In the genomic region with DNA sequence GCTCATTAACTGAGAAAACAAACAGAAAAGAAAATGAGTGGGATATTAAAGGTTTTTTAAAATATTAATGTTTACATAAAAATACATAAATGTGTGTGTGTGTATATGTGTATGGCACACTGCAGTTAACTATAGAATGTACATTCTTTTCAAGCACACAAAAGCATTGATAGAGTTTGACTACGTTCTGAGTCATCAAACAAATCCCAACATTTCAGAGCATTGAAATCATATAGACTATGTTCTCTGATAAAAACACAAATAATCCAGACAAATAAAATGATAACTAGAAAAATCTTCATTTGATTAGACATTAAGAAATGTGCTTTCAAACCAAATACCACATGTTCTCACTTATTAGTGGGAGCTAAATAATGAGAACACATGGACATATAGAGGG, we compare ENCODE assay signal across 10 cellular contexts.
"Had no signal": no experiment of that assay in that cellular context is flagged by ENCODE, and none has a peak within 500 bp of the region (broad histone marks: within the 10 kb centered on the region; RNA-seq: fewer than 3 reads in every experiment).

No MANE protein-coding gene starts in this region.

- H3K4me3 ChIP-seq: GM23248, HAP-1 had no signal

- DNase-seq: GM23248, GOT3, H7, HFFc6, KBM-7 had no signal

- H2AFZ ChIP-seq: GM23248 had no signal

- ATAC-seq: HCT116, HepG2 had no signal

- H3K4me3 Mint-ChIP-seq: HFFc6, IgD-negative memory B cell had no signal

- H3K27ac Mint-ChIP-seq: HFFc6, IgD-negative memory B cell had no signal

- H3K9me3 ChIP-seq: HAP-1 had no signal

- H3K9ac ChIP-seq: GM23248 had no signal

- H3K27ac ChIP-seq: GM23248, HL-60 had no signal

- H3K36me3 Mint-ChIP-seq: IgD-negative memory B cell had no signal

- FAIRE-seq: HepG2 had no signal

- H3K4me1 ChIP-seq: HAP-1 had no signal

- H3K4me1 Mint-ChIP-seq: IgD-negative memory B cell had no signal

- H3K36me3 ChIP-seq: HAP-1 had no signal
